ENCODE assay signal across 8 cellular contexts in the genomic region with DNA sequence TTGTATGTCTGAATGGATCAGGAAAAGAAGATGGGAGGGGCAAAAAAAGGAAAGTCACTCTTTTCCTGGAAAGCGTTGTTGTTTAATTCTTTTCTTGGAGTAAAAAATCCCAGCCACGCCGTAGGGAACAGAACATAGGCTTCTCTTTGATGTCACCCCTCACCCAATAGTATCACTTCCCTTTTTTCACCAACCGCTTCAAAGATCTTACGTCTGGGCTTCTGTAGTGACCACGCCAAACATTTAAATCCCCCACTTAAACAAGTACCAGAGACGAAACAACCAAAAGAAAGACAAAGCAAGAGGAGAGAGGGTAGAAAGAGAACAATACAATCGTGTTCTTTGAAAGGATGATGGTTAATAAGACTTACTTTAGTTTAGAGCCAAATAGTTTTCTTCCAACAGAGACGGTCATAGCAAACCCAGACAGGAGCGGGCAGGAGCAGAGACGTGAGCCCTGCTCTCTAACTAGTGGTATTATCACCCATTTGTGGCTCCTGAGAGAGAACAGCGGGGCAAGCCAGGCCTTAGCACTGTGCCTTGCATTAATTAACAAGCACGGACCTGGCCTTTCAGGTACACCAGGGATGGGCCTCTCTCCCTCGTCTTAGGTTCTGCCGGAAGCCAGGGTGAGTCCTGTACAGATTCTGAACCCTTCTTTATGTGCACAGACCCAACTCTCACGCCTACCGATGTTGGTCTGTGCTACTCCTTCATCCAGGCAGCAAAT. TPM values are rescaled to one million over a fixed set of nuclear protein-coding genes. Genes with fewer than 3 reads are reported as not detected.
DNase-seq lines count a peak whose midpoint lies in the region; ATAC-seq, FAIRE-seq and TF ChIP-seq lines count a peak whose summit lies in the region.

No MANE protein-coding gene starts in this region.

- H3K4me1 Mint-ChIP-seq in activated T-helper 1 cell treated with anti-CD3 and anti-CD28 coated beads, Interleukin-12 subunit alpha, Interleukin-12 subunit beta, Interleukin-2, Interleukin-4 antibody, amounts not matched to agents 30 ng/mL and 10 ng/mL and 1 ng/mL, durations not matched to agents 14 hours and 24 hours and 36 hours (ENCODE audit: low read depth): peaks cover 67% of the 10 kb centered on the region
- peaks cover 57% of the 10 kb centered on the region for H3K4me1 Mint-ChIP-seq in activated T-cell treated with anti-CD3 and anti-CD28 coated beads, Interleukin-2, amount 50 U/mL, for 72 hours (ENCODE audit: low read depth)

- no peak overlapping the region for H2AFZ ChIP-seq in HepG2 (ENCODE audit: low read length)

- no peak overlapping the region for H3K27ac ChIP-seq in HepG2 (ENCODE audit: extremely low read length, insufficient read depth, low read length)

- H3K4me1 ChIP-seq in HepG2 (ENCODE audit: insufficient read depth, low read length): no peaks in the 10 kb centered on the region; the same call in 1 of the 2 replicates

- H3K9me3 ChIP-seq in HepG2 (ENCODE audit: low read length): no peaks in the 10 kb centered on the region

- H3K4me3 ChIP-seq in HepG2 (replicated peaks in 1 of 3; ENCODE audit: insufficient read depth in 1 of 3, low read depth in 2 of 3, low read length in 3 of 3): no peak overlapping the region

- POLR2A ChIA-PET in HepG2 (lab: Yijun Ruan, JAX): no interaction called here

- no peaks in the 10 kb centered on the region for H3K27me3 Mint-ChIP-seq in activated T-helper 1 cell treated with anti-CD3 and anti-CD28 coated beads, Interleukin-12 subunit alpha, Interleukin-12 subunit beta, Interleukin-2, Interleukin-4 antibody, amounts not matched to agents 30 ng/mL and 10 ng/mL and 1 ng/mL, durations not matched to agents 14 hours and 24 hours and 36 hours (ENCODE audit: insufficient read depth)
- peaks cover 10% of the 10 kb centered on the region for H3K27me3 Mint-ChIP-seq in activated T-cell treated with anti-CD3 and anti-CD28 coated beads, Interleukin-2, amount 50 U/mL, for 72 hours (ENCODE audit: low read depth)

- CTCF ChIA-PET in HepG2 (lab: Yijun Ruan, JAX; ENCODE audit: low intra/inter-chr PET ratio, low total read pairs): no interaction called here

- no peak overlapping the region for H3K9ac ChIP-seq in HepG2 (ENCODE audit: insufficient read depth, low read depth, low read length)

- H3K36me3 ChIP-seq in HepG2 (replicated peaks in 1 of 2; ENCODE audit: control insufficient read depth in 1 of 2, insufficient read depth in 2 of 2, low read length in 2 of 2): no peaks in the 10 kb centered on the region

- no peak for TF ChIP-seq POLR2A in HepG2 (IDR thresholded peaks at IDR 0.05; ENCODE audit: insufficient read depth in 1 of 2, low read depth in 2 of 2, low read length in 2 of 2)

- DNase-seq in AML-193 (lab: John Stamatoyannopoulos, UW) (peak; percentile 61 to 69), GM19239 (ENCODE audit: insufficient read length, low spot score) (peak; percentile 18), RPMI8226 (peak; percentile 77), NCI-H1105 treated with DMSO at 0.1 percent for 48 hours (lab: John Stamatoyannopoulos, UW) (no peak), HepG2 (ENCODE audit: low spot score) (no peak)
- DNase-seq in activated T-helper 1 cell treated with anti-CD3 and anti-CD28 coated beads, Interleukin-12 subunit alpha, Interleukin-12 subunit beta, Interleukin-2, Interleukin-4 antibody, amounts not matched to agents 30 ng/mL and 10 ng/mL and 1 ng/mL, durations not matched to agents 14 hours and 24 hours and 36 hours (ENCODE audit: low spot score): no peak
- no peak for DNase-seq in activated T-cell treated with anti-CD3 and anti-CD28 coated beads, Interleukin-2, amount 50 U/mL, for 72 hours

- peak; percentile 95 for FAIRE-seq in GM19239 (lab: Jason Lieb, UNC)
- FAIRE-seq in HepG2 (lab: Jason Lieb, UNC): no peak

- peaks cover 2% of the 10 kb centered on the region for H3K9me3 Mint-ChIP-seq in activated T-helper 1 cell treated with anti-CD3 and anti-CD28 coated beads, Interleukin-12 subunit alpha, Interleukin-12 subunit beta, Interleukin-2, Interleukin-4 antibody, amounts not matched to agents 30 ng/mL and 10 ng/mL and 1 ng/mL, durations not matched to agents 14 hours and 24 hours and 36 hours
- H3K9me3 Mint-ChIP-seq in activated T-cell treated with anti-CD3 and anti-CD28 coated beads, Interleukin-2, amount 50 U/mL, for 72 hours: peaks cover 0 to 2% of the 10 kb centered on the region in 2 donors

- intact Hi-C loops in activated T-helper 1 cell treated with anti-CD3 and anti-CD28 coated beads, Interleukin-12 subunit alpha, Interleukin-12 subunit beta, Interleukin-2, Interleukin-4 antibody, amounts not matched to agents 30 ng/mL and 10 ng/mL and 1 ng/mL, durations not matched to agents 14 hours and 24 hours and 36 hours (cut with micrococcal nuclease): no loop called here
- intact Hi-C loops in HepG2 (cut with micrococcal nuclease; ENCODE audit: unreplicated experiment): no loop called here

- no TSS peak for BruUV-seq in HepG2 (replicated peaks; lab: Mats Ljungman, UMichigan)

- no peaks in the 10 kb centered on the region for H3K27me3 ChIP-seq in HepG2 (ENCODE audit: control insufficient read depth in 1 of 2, insufficient read depth in 2 of 2, low read length in 2 of 2)

- no peak for TF ChIP-seq CTCF in HepG2 (CRISPR knock-in tag; IDR thresholded peaks at IDR 0.05)

- ATAC-seq in HG03025 (IDR thresholded peaks at IDR 0.05; ENCODE audit: low FRiP score, unreplicated experiment) (peak; percentile 76), HepG2 (no peak)
- no peak for ATAC-seq in activated T-cell treated with anti-CD3 and anti-CD28 coated beads, Interleukin-2, amount 50 U/mL, for 72 hours (replicated peaks in 1 of 2)

- in situ Hi-C loops in HepG2 (cut with HindIII; ENCODE audit: extremely low pct_ligation_motif_present, low pct_unique_long_range_greater_than_20kb): no loop called here

- no peak for TF ChIP-seq RAD21 in HepG2 (CRISPR knock-in tag; IDR thresholded peaks at IDR 0.05)

- no peaks in the 10 kb centered on the region for H4K20me1 ChIP-seq in HepG2 (ENCODE audit: insufficient read depth, low read length)

- no peak overlapping the region for H3K4me2 ChIP-seq in HepG2 (ENCODE audit: low read depth, low read length)

- H3K27ac Mint-ChIP-seq in activated T-helper 1 cell treated with anti-CD3 and anti-CD28 coated beads, Interleukin-12 subunit alpha, Interleukin-12 subunit beta, Interleukin-2, Interleukin-4 antibody, amounts not matched to agents 30 ng/mL and 10 ng/mL and 1 ng/mL, durations not matched to agents 14 hours and 24 hours and 36 hours: no peak overlapping the region
- no peak overlapping the region for H3K27ac Mint-ChIP-seq in activated T-cell treated with anti-CD3 and anti-CD28 coated beads, Interleukin-2, amount 50 U/mL, for 72 hours

- WGBS in HepG2 (ENCODE audit: low lambda C conversion rate): 78% methylated on average over 14 of the region's 17 CpGs

- H3K4me3 Mint-ChIP-seq in activated T-helper 1 cell treated with anti-CD3 and anti-CD28 coated beads, Interleukin-12 subunit alpha, Interleukin-12 subunit beta, Interleukin-2, Interleukin-4 antibody, amounts not matched to agents 30 ng/mL and 10 ng/mL and 1 ng/mL, durations not matched to agents 14 hours and 24 hours and 36 hours: no peak overlapping the region
- H3K4me3 Mint-ChIP-seq in activated T-cell treated with anti-CD3 and anti-CD28 coated beads, Interleukin-2, amount 50 U/mL, for 72 hours: no peak overlapping the region

- H3K36me3 Mint-ChIP-seq in activated T-helper 1 cell treated with anti-CD3 and anti-CD28 coated beads, Interleukin-12 subunit alpha, Interleukin-12 subunit beta, Interleukin-2, Interleukin-4 antibody, amounts not matched to agents 30 ng/mL and 10 ng/mL and 1 ng/mL, durations not matched to agents 14 hours and 24 hours and 36 hours (ENCODE audit: low read depth): peaks cover 11% of the 10 kb centered on the region
- peaks cover 0 to 3% of the 10 kb centered on the region in 2 donors for H3K36me3 Mint-ChIP-seq in activated T-cell treated with anti-CD3 and anti-CD28 coated beads, Interleukin-2, amount 50 U/mL, for 72 hours (ENCODE audit: insufficient read depth in 2 of 2)

- no peaks in the 10 kb centered on the region for H3K79me2 ChIP-seq in HepG2 (ENCODE audit: insufficient read depth, low read length)

- TF ChIP-seq EP300 in HepG2 (IDR thresholded peaks at IDR 0.05; ENCODE audit: low read depth in 2 of 2, low read length in 2 of 2) (no peak), HepG2 (CRISPR knock-in tag; IDR thresholded peaks at IDR 0.05; ENCODE audit: borderline replicate concordance) (no peak)

TF ChIP-seq in HepG2, 621 proteins besides CTCF, POLR2A, EP300 and RAD21 (continues in another document):
- no peak for TF ChIP-seq ZNF709 (CRISPR knock-in tag; IDR thresholded peaks at IDR 0.05)
- no peak for TF ChIP-seq ZSCAN31 (CRISPR knock-in tag; IDR thresholded peaks at IDR 0.05; ENCODE audit: low read depth)
- no peak for TF ChIP-seq ZNF589 (CRISPR knock-in tag; conservative IDR thresholded peaks at IDR 0.05)

RNA-seq across cellular contexts. Expression of a gene that starts 28.1 kb away (rescaled TPM):
- 38.8 and 42.1 TPM in 2 replicates for total RNA-seq in activated T-helper 1 cell treated with anti-CD3 and anti-CD28 coated beads, Interleukin-12 subunit alpha, Interleukin-12 subunit beta, Interleukin-2, Interleukin-4 antibody, amounts not matched to agents 30 ng/mL and 10 ng/mL and 1 ng/mL, durations not matched to agents 14 hours and 24 hours and 36 hours
- 100 to 1,000 TPM; 106 to 118 TPM for total RNA-seq in activated T-cell treated with anti-CD3 and anti-CD28 coated beads, Interleukin-2, amount 50 U/mL, for 72 hours
- total RNA-seq in HepG2 (2016; rRNA removed; fragmentation: Illumina TruSeq; extraction: Trizol): 20.3 and 21.2 TPM in 2 replicates
- 5.3 and 5.8 TPM in 2 replicates for total RNA-seq in HepG2 (2016; cell fraction: cytosol; rRNA removed; fragmentation: Illumina TruSeq; extraction: Trizol; ENCODE audit: low read depth)
- total RNA-seq in HepG2 (2016; cell fraction: insoluble cytoplasmic fraction; rRNA removed; fragmentation: Illumina TruSeq; extraction: Trizol): 12.4 and 21.0 TPM in 2 replicates
- total RNA-seq in HepG2 (2016; cell fraction: membrane; rRNA removed; fragmentation: Illumina TruSeq; extraction: Trizol): 8.3 and 11.0 TPM in 2 replicates
- total RNA-seq in HepG2 (2016; cell fraction: nucleus; rRNA removed; fragmentation: Illumina TruSeq; extraction: Trizol): 25.9 and 29.9 TPM in 2 replicates
- polyA plus RNA-seq in HepG2 (2011; rRNA removed): 53.7 and 67.5 TPM in 2 replicates
- 18.9 and 19.0 TPM in 2 replicates for polyA plus RNA-seq in HepG2 (2011; cell fraction: cytosol; rRNA removed)
- 286 and 355 TPM in 2 replicates for polyA plus RNA-seq in HepG2 (2011; cell fraction: nucleus; rRNA removed)
- 95.9 and 236 TPM in 2 replicates for polyA plus RNA-seq in HepG2 (2012)
- polyA plus RNA-seq in HepG2 (2016; cell fraction: cytosol; fragmentation: Illumina TruSeq; extraction: Trizol; ENCODE audit: low read depth): 1.1 and 1.4 TPM in 2 replicates
- polyA plus RNA-seq in HepG2 (2016; cell fraction: insoluble cytoplasmic fraction; fragmentation: Illumina TruSeq; extraction: Trizol; ENCODE audit: low read depth): 19.4 and 26.5 TPM in 2 replicates
- 3.5 and 4.8 TPM in 2 replicates for polyA plus RNA-seq in HepG2 (2016; cell fraction: membrane; fragmentation: Illumina TruSeq; extraction: Trizol; ENCODE audit: low read depth)
- 95.1 and 111 TPM in 2 replicates for polyA plus RNA-seq in HepG2 (2016; cell fraction: nucleus; fragmentation: Illumina TruSeq; extraction: Trizol; ENCODE audit: insufficient read depth, low read depth)
- 16.4 and 68.3 TPM in 2 replicates for polyA minus RNA-seq in HepG2 (2011; rRNA and poly(A)+ RNA removed; ENCODE audit: low replicate concordance)
- polyA minus RNA-seq in HepG2 (2011; cell fraction: cytosol; rRNA and poly(A)+ RNA removed): 22.3 and 35.5 TPM in 2 replicates
- polyA minus RNA-seq in HepG2 (2011; cell fraction: nucleus; rRNA and poly(A)+ RNA removed): 81.2 and 114 TPM in 2 replicates

Comparison
In these comparisons a context has a peak if more than half of its experiments do, and no peak if none do; other contexts are left out.
1. DNase-seq: peak in AML-193 (2 of 2), GM19239 (single experiment) and RPMI8226 (single experiment); none in activated T-helper 1 cell treated with anti-CD3 and anti-CD28 coated beads, Interleukin-12 subunit alpha, Interleukin-12 subunit beta, Interleukin-2, Interleukin-4 antibody, amounts not matched to agents 30 ng/mL and 10 ng/mL and 1 ng/mL, durations not matched to agents 14 hours and 24 hours and 36 hours (single experiment), activated T-cell treated with anti-CD3 and anti-CD28 coated beads, Interleukin-2, amount 50 U/mL, for 72 hours (0 of 2), NCI-H1105 treated with DMSO at 0.1 percent for 48 hours (single experiment) and HepG2 (single experiment).